Comparison of ENCODE assay signal across 34 cellular contexts in the genomic region with DNA sequence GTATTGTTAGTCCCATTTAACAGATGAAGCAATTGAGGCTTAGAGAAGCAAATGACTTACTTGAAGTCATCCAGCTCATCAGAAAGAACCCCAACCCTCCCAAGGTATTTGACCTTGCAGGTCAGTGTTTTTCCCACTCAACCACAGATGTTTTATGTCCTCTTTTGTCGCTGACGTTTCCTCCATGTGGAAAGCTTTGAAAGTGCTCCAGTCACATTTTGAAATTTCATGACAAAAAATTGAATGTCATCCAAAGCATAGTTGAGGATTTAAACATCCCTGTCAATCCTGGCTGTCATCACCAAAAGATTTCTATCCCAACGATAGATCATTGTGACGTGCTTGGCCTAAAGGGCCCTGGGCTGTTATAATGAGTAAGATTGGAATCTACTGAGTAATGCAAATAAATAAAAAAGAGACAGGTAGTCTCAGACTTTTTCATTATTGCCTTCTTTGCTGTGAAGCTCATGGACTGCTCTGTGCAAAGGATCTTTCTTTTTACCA.
DNase-seq lines count a peak whose midpoint lies in the region; ATAC-seq, FAIRE-seq and TF ChIP-seq lines count a peak whose summit lies in the region.
"Had no signal": no experiment of that assay in that cellular context is flagged by ENCODE, and none has a peak within 500 bp of the region (broad histone marks: within the 10 kb centered on the region; RNA-seq: fewer than 3 reads in every experiment).

No MANE protein-coding gene starts in this region.

- no peak overlapping the region for H3K4me3 ChIP-seq in HepG2 (replicated peaks in 1 of 3; ENCODE audit: insufficient read depth in 1 of 3, low read depth in 2 of 3, low read length in 3 of 3)
- H3K4me3 ChIP-seq in right lobe of liver, result no peak overlapping the region
- no peak overlapping the region for H3K4me3 ChIP-seq in astrocyte (ENCODE audit: insufficient read depth, low read depth, low read length)
- no peak overlapping the region for H3K4me3 ChIP-seq in fibroblast of the aortic adventitia (ENCODE audit: low read depth, low read length)
- H3K4me3 ChIP-seq: ascending aorta, coronary artery, esophagus muscularis mucosa, MG63 had no signal

- no peaks in the 10 kb centered on the region for H3K36me3 Mint-ChIP-seq in astrocyte (ENCODE audit: low read depth, unreplicated experiment)
- H3K36me3 Mint-ChIP-seq: activated naive CD8-positive, alpha-beta T cell treated with anti-CD3 and anti-CD28 coated beads for 36 hours; CD8-positive, alpha-beta T cell; immature natural killer cell; stimulated activated memory B cell treated with anti-CD40 and anti-IgM and Interleukin-4, amounts not matched to agents 10 μg/mL and 1 μg/mL and 100 μg/mL, for 72 hours had no signal

- H4K20me1 ChIP-seq in HepG2 (ENCODE audit: insufficient read depth, low read length), result no peaks in the 10 kb centered on the region
- H4K20me1 ChIP-seq in astrocyte (ENCODE audit: insufficient read depth, low read length), result no peaks in the 10 kb centered on the region

- TF ChIP-seq RAD21 in HepG2 (CRISPR knock-in tag; IDR thresholded peaks at IDR 0.05), result no peak

- H3K4me3 Mint-ChIP-seq in astrocyte (ENCODE audit: unreplicated experiment), result no peak overlapping the region
- H3K4me3 Mint-ChIP-seq: activated B cell treated with CpG ODN at 0.5 μM for 24 hours; activated CD4-positive, alpha-beta T cell treated with anti-CD3 and anti-CD28 coated beads, Interleukin-2, amount 10 ng/mL, durations not matched to agents 7 days and 5 days; activated naive CD8-positive, alpha-beta T cell treated with anti-CD3 and anti-CD28 coated beads for 36 hours; CD8-positive, alpha-beta T cell; immature natural killer cell; memory B cell; stimulated activated memory B cell treated with anti-CD40 and anti-IgM and Interleukin-4, amounts not matched to agents 10 μg/mL and 1 μg/mL and 100 μg/mL, for 72 hours; type B pancreatic cell had no signal

- TF ChIP-seq POLR2A in HepG2 (IDR thresholded peaks at IDR 0.05; ENCODE audit: insufficient read depth in 1 of 2, low read depth in 2 of 2, low read length in 2 of 2), result no peak
- no peak for TF ChIP-seq POLR2A in right lobe of liver (IDR thresholded peaks at IDR 0.05)

- in situ Hi-C loops in HepG2 (cut with HindIII; ENCODE audit: extremely low pct_ligation_motif_present, low pct_unique_long_range_greater_than_20kb), result loop anchor here (25.0 kb wide), 1 partner anchor 1137 kb away; a partner anchor contains a TSS
- in situ Hi-C loops in GM13976 (cut with MboI; ENCODE audit: low sequenced_read_pairs, unreplicated experiment), result no loop called here

- H3K9me3 ChIP-seq in HepG2 (ENCODE audit: low read length) (no peaks in the 10 kb centered on the region), right lobe of liver (no peaks in the 10 kb centered on the region), astrocyte (ENCODE audit: insufficient read depth, low read depth, low read length) (no peaks in the 10 kb centered on the region)
- H3K9me3 ChIP-seq: ascending aorta, BE2C, esophagus muscularis mucosa, MG63 had no signal

- H3K27me3 Mint-ChIP-seq in astrocyte (ENCODE audit: low read depth, unreplicated experiment), result no peaks in the 10 kb centered on the region
- H3K27me3 Mint-ChIP-seq: activated CD4-positive, alpha-beta T cell treated with anti-CD3 and anti-CD28 coated beads, Interleukin-2, amount 10 ng/mL, durations not matched to agents 7 days and 5 days had no signal

- H3K36me3 ChIP-seq in HepG2 (replicated peaks in 1 of 2; ENCODE audit: control insufficient read depth in 1 of 2, insufficient read depth in 2 of 2, low read length in 2 of 2), result no peaks in the 10 kb centered on the region
- no peaks in the 10 kb centered on the region for H3K36me3 ChIP-seq in right lobe of liver
- H3K36me3 ChIP-seq in astrocyte (ENCODE audit: insufficient read depth, low read length), result no peaks in the 10 kb centered on the region
- H3K36me3 ChIP-seq: ascending aorta, BE2C, esophagus muscularis mucosa, MG63 had no signal

- POLR2A ChIA-PET in HepG2 (lab: Yijun Ruan, JAX), result no interaction called here
- POLR2A ChIA-PET in HEK293T (lab: Yijun Ruan, JAX), result no interaction called here

- no peak for ATAC-seq in HepG2
- ATAC-seq in right lobe of liver, result no peak
- no peak for ATAC-seq in HG02870 (IDR thresholded peaks at IDR 0.05; ENCODE audit: unreplicated experiment)
- no peak for ATAC-seq in HG03045 (IDR thresholded peaks at IDR 0.05; ENCODE audit: unreplicated experiment)
- ATAC-seq: CD8-positive, alpha-beta T cell; left lobe of liver; stimulated activated memory B cell treated with anti-CD40 and anti-IgM and Interleukin-4, amounts not matched to agents 10 μg/mL and 1 μg/mL and 100 μg/mL, for 72 hours had no signal

- no TSS peak for BruUV-seq in HepG2 (replicated peaks; lab: Mats Ljungman, UMichigan)

- H3K4me1 ChIP-seq in HepG2 (ENCODE audit: insufficient read depth, low read length) (peaks cover 45% of the 10 kb centered on the region), right lobe of liver (peaks cover 0 to 41% (median 15%) of the 10 kb centered on the region in 4 donors), astrocyte (ENCODE audit: insufficient read depth, low read length) (peaks cover 14% of the 10 kb centered on the region)
- H3K4me1 ChIP-seq: ascending aorta had no signal

- H3K9ac ChIP-seq in HepG2 (ENCODE audit: insufficient read depth, low read depth, low read length), result no peak overlapping the region
- H3K9ac ChIP-seq in astrocyte (ENCODE audit: low read length), result no peak overlapping the region

- intact Hi-C loops in HepG2 (cut with micrococcal nuclease; ENCODE audit: unreplicated experiment) (no loop called here), right lobe of liver (cut with DNase I) (no loop called here)

- no peaks in the 10 kb centered on the region for H3K9me3 Mint-ChIP-seq in astrocyte (ENCODE audit: unreplicated experiment)
- H3K9me3 Mint-ChIP-seq: activated B cell treated with CpG ODN at 0.5 μM for 24 hours; activated CD4-positive, alpha-beta T cell treated with anti-CD3 and anti-CD28 coated beads, Interleukin-2, amount 10 ng/mL, durations not matched to agents 7 days and 5 days; activated naive CD8-positive, alpha-beta T cell treated with anti-CD3 and anti-CD28 coated beads for 36 hours; CD8-positive, alpha-beta T cell; T-helper 1 cell treated with Interleukin-12 subunit alpha and Interleukin-12 subunit beta and Interleukin-4 antibody, amounts not matched to agents 30 μg/mL and 1 μg/mL, for 36 hours; type B pancreatic cell had no signal

- FAIRE-seq in HepG2 (lab: Jason Lieb, UNC) (no peak), astrocyte (lab: Jason Lieb, UNC) (no peak)
- FAIRE-seq: A204.1 had no signal

- H2AFZ ChIP-seq in HepG2 (ENCODE audit: low read length) (no peak overlapping the region), astrocyte (ENCODE audit: low read depth, low read length) (no peak overlapping the region)

- peaks cover 5% of the 10 kb centered on the region for H3K4me1 Mint-ChIP-seq in astrocyte (ENCODE audit: low read depth, unreplicated experiment)
- H3K4me1 Mint-ChIP-seq: immature natural killer cell had no signal

- 56% methylated on average over 4 of the region's 4 CpGs for WGBS in HepG2 (ENCODE audit: low lambda C conversion rate)
- WGBS in right lobe of liver (ENCODE audit: insufficient coverage, low coverage, low lambda C conversion rate, missing lambda C conversion rate), result 60% methylated on average over 4 of the region's 4 CpGs

- H3K4me2 ChIP-seq in HepG2 (ENCODE audit: low read depth, low read length) (no peak overlapping the region), astrocyte (ENCODE audit: low read length) (no peak overlapping the region)

- H3K27ac ChIP-seq in HepG2 (ENCODE audit: extremely low read length, insufficient read depth, low read length), result no peak overlapping the region
- no peak overlapping the region for H3K27ac ChIP-seq in right lobe of liver
- H3K27ac ChIP-seq in astrocyte (ENCODE audit: low read depth, low read length), result no peak overlapping the region
- H3K27ac ChIP-seq: ascending aorta, esophagus muscularis mucosa had no signal

- H3K27me3 ChIP-seq in HepG2 (ENCODE audit: control insufficient read depth in 1 of 2, insufficient read depth in 2 of 2, low read length in 2 of 2), result 0 out of 5 replicates have a peak, but pooled peaks cover 0 to 6% of the 10 kb centered on the region in 2 experiments
- H3K27me3 ChIP-seq in right lobe of liver, result no peaks in the 10 kb centered on the region
- no peaks in the 10 kb centered on the region for H3K27me3 ChIP-seq in astrocyte (ENCODE audit: insufficient read depth, low read length)
- H3K27me3 ChIP-seq: ascending aorta, BE2C had no signal

- H3K27ac Mint-ChIP-seq in astrocyte (ENCODE audit: unreplicated experiment), result no peak overlapping the region
- H3K27ac Mint-ChIP-seq: activated B cell treated with CpG ODN at 0.5 μM for 24 hours; activated CD4-positive, alpha-beta T cell treated with anti-CD3 and anti-CD28 coated beads, Interleukin-2, amount 10 ng/mL, durations not matched to agents 7 days and 5 days; activated naive CD8-positive, alpha-beta T cell treated with anti-CD3 and anti-CD28 coated beads for 36 hours; CD8-positive, alpha-beta T cell; immature natural killer cell; memory B cell; stimulated activated memory B cell treated with anti-CD40 and anti-IgM and Interleukin-4, amounts not matched to agents 10 μg/mL and 1 μg/mL and 100 μg/mL, for 72 hours had no signal

- DNase-seq in HepG2 (ENCODE audit: low spot score) (no peak), right lobe of liver (no peak), astrocyte (ENCODE audit: low read depth) (peak; percentile 87), fibroblast of the aortic adventitia (ENCODE audit: low read depth) (peak; percentile 12), HEK293T (ENCODE audit: extremely low spot score) (no peak), GM13976 (ENCODE audit: low spot score) (no peak)
- DNase-seq: activated B cell treated with CpG ODN at 0.5 μM for 24 hours; activated CD4-positive, alpha-beta T cell treated with anti-CD3 and anti-CD28 coated beads, Interleukin-2, amount 10 ng/mL, durations not matched to agents 7 days and 5 days; activated effector memory CD4-positive, alpha-beta T cell treated with Interleukin-2 at 50 U/mL for 16 hours; activated naive CD8-positive, alpha-beta T cell treated with anti-CD3 and anti-CD28 coated beads for 36 hours; activated T-cell treated with anti-CD3 and anti-CD28 coated beads, Interleukin-2, amount 50 U/mL, for 1 hour; BE2C; caudate nucleus; CD8-positive, alpha-beta T cell; DMS153; immature natural killer cell; KBM-7; MG63; NCI-H1105; NCI-H187 treated with DMSO at 0.1 percent for 48 hours; NCI-H2171 treated with DMSO at 0.1 percent for 48 hours; NCI-H510A treated with DMSO at 0.1 percent for 48 hours; substantia nigra had no signal

- no peaks in the 10 kb centered on the region for H3K79me2 ChIP-seq in HepG2 (ENCODE audit: insufficient read depth, low read length)
- no peaks in the 10 kb centered on the region for H3K79me2 ChIP-seq in astrocyte (ENCODE audit: insufficient read depth, low read length)

- CTCF ChIA-PET in HepG2 (lab: Yijun Ruan, JAX; ENCODE audit: low intra/inter-chr PET ratio, low total read pairs) (no interaction called here), HEK293T (lab: Yijun Ruan, JAX) (no interaction called here)

- TF ChIP-seq EP300 in HepG2 (IDR thresholded peaks at IDR 0.05; ENCODE audit: low read depth in 2 of 2, low read length in 2 of 2) (no peak), HepG2 (CRISPR knock-in tag; IDR thresholded peaks at IDR 0.05; ENCODE audit: borderline replicate concordance) (no peak)

- TF ChIP-seq CTCF in HepG2 (CRISPR knock-in tag; IDR thresholded peaks at IDR 0.05) (no peak), right lobe of liver (IDR thresholded peaks at IDR 0.05) (no peak), astrocyte (IDR thresholded peaks at IDR 0.05; ENCODE audit: insufficient read depth, low read depth, low read length) (no peak), fibroblast of the aortic adventitia (IDR thresholded peaks at IDR 0.05; ENCODE audit: insufficient read depth, low read length) (no peak), GM13976 (IDR thresholded peaks at IDR 0.05; ENCODE audit: borderline replicate concordance, control extremely low read depth, extremely low read depth, insufficient read depth, missing control alignments) (no peak)

Comparison
In these comparisons a context has a peak if more than half of its experiments do, and no peak if none do; other contexts are left out.
1. DNase-seq: peak in astrocyte (single experiment) and fibroblast of the aortic adventitia (single experiment); none in HepG2 (single experiment), right lobe of liver (0 of 3), HEK293T (single experiment) and GM13976 (single experiment).